ENCODE assay signal across 12 cellular contexts in genomic region chr3:55654123-55654787, GRCh38.
DNase-seq lines count a peak whose midpoint lies in the region; ATAC-seq and TF ChIP-seq lines count a peak whose summit lies in the region.
"Had no signal": no experiment of that assay in that cellular context is flagged by ENCODE, and none has a peak within 500 bp of the region (broad histone marks: within the 10 kb centered on the region; RNA-seq: fewer than 3 reads in every experiment).

No MANE protein-coding gene starts in this region.

- no peak overlapping the region for H3K56ac ChIP-seq in H9 (ENCODE audit: insufficient read length, low read depth, low read length)

- peak; percentile 90 for DNase-seq in GM12865 (ENCODE audit: low read depth)
- DNase-seq in Karpas-422: no peak
- DNase-seq in pons (ENCODE audit: low spot score): no peak
- DNase-seq in MV-4-11 (lab: John Stamatoyannopoulos, UW): no peak
- no peak for DNase-seq in H9
- DNase-seq: activated B cell treated with CpG ODN at 0.5 μM for 24 hours, OCI-M1, upper lobe of left lung had no signal

- no peaks in the 10 kb centered on the region for H3K23me2 ChIP-seq in H9 (ENCODE audit: insufficient read length, low read depth, low read length, poor library complexity, severe bottlenecking)

- H3K4me1 Mint-ChIP-seq in H9: peaks cover 34 to 39% of the 10 kb centered on the region in 2 experiments
- H3K4me1 Mint-ChIP-seq: activated B cell treated with CpG ODN at 0.5 μM for 24 hours had no signal

- H3K9me2 ChIP-seq in Karpas-422 (replicated peaks; ENCODE audit: insufficient read depth, low read length): no peaks in the 10 kb centered on the region

- H2BK120ac ChIP-seq in H9 (ENCODE audit: low read depth, low read length, poor library complexity, severe bottlenecking): no peak overlapping the region

- no peak overlapping the region for H3K9ac ChIP-seq in Karpas-422 (ENCODE audit: low read length)
- H3K9ac ChIP-seq in H9 (ENCODE audit: extremely low read depth, insufficient read length, low read length): no peak overlapping the region
- H3K9ac ChIP-seq: BLaER1 treated with 17β-estradiol and CSF1 and Interleukin-3, amounts not matched to agents 10 nM and 100 nM had no signal

- H3K27ac ChIP-seq in Karpas-422 (ENCODE audit: low read length) (no peak overlapping the region), H9 (ENCODE audit: insufficient read length, low read depth, low read length) (no peak overlapping the region)
- H3K27ac ChIP-seq: BLaER1 treated with 17β-estradiol and CSF1 and Interleukin-3, amounts not matched to agents 10 nM and 100 nM; upper lobe of left lung had no signal

- no peak overlapping the region for H3K27ac Mint-ChIP-seq in H9
- H3K27ac Mint-ChIP-seq: activated B cell treated with CpG ODN at 0.5 μM for 24 hours had no signal

- H3K9me3 ChIP-seq in Karpas-422 (ENCODE audit: low read length) (no peaks in the 10 kb centered on the region), H9 (ENCODE audit: control insufficient read depth, low read depth, low read length) (no peaks in the 10 kb centered on the region)
- H3K9me3 ChIP-seq: BLaER1 treated with 17β-estradiol and CSF1 and Interleukin-3, amounts not matched to agents 10 nM and 100 nM; upper lobe of left lung had no signal

- no peak overlapping the region for H4K8ac ChIP-seq in H9 (replicated peaks; ENCODE audit: insufficient read length, low read depth, low read length)

- no peak overlapping the region for H3K4me3 Mint-ChIP-seq in H9
- H3K4me3 Mint-ChIP-seq: activated B cell treated with CpG ODN at 0.5 μM for 24 hours had no signal

- no peak for TF ChIP-seq CTCF in GM12865 (IDR thresholded peaks at IDR 0.05; ENCODE audit: insufficient read depth, low read depth, low read length, missing control alignments)
- no peak; the same call in 2 of the 3 replicates for TF ChIP-seq CTCF in H9 (conservative IDR thresholded peaks at IDR 0.05)

- H3K4me2 ChIP-seq in Karpas-422 (ENCODE audit: low read depth, low read length, poor library complexity, severe bottlenecking) (no peak overlapping the region), H9 (ENCODE audit: insufficient read depth, insufficient read length, low read length) (no peak overlapping the region)
- H3K4me2 ChIP-seq: BLaER1 treated with 17β-estradiol and CSF1 and Interleukin-3, amounts not matched to agents 10 nM and 100 nM had no signal

- H4K5ac ChIP-seq in H9 (ENCODE audit: insufficient read length, low read depth, low read length): no peak overlapping the region

- H2BK5ac ChIP-seq in H9 (ENCODE audit: insufficient read length, low read length): no peak overlapping the region

- no peak overlapping the region for H2AK5ac ChIP-seq in H9 (ENCODE audit: insufficient read length, low read length)

- no peak overlapping the region for H2BK20ac ChIP-seq in H9 (ENCODE audit: low read depth, low read length, poor library complexity, severe bottlenecking)

- no peak overlapping the region for H3K4me3 ChIP-seq in GM12865 (ENCODE audit: low read depth, low read length)
- H3K4me3 ChIP-seq in Karpas-422 (ENCODE audit: low read length): no peak overlapping the region
- H3K4me3 ChIP-seq: BLaER1 treated with 17β-estradiol and CSF1 and Interleukin-3, amounts not matched to agents 10 nM and 100 nM; upper lobe of left lung had no signal

- H3K36me3 Mint-ChIP-seq in H9 (ENCODE audit: insufficient read depth in 1 of 3, low read depth in 3 of 3): no peaks in the 10 kb centered on the region

- no CpG with 5 or more reads among the region's 7 CpGs for WGBS in H9 (ENCODE audit: extremely low coverage, insufficient read length, low lambda C conversion rate)

- H3K27me3 ChIP-seq in Karpas-422 (ENCODE audit: low read length) (no peaks in the 10 kb centered on the region), H9 (ENCODE audit: insufficient read depth, low read length) (no peaks in the 10 kb centered on the region)
- H3K27me3 ChIP-seq: BLaER1 treated with 17β-estradiol and CSF1 and Interleukin-3, amounts not matched to agents 10 nM and 100 nM; upper lobe of left lung had no signal

- no peaks in the 10 kb centered on the region for H3K36me3 ChIP-seq in Karpas-422 (ENCODE audit: insufficient read depth, low read length)
- H3K36me3 ChIP-seq: BLaER1 treated with 17β-estradiol and CSF1 and Interleukin-3, amounts not matched to agents 10 nM and 100 nM; upper lobe of left lung had no signal

- H4K20me1 ChIP-seq in Karpas-422 (ENCODE audit: insufficient read depth, low read depth, low read length) (no peaks in the 10 kb centered on the region), H9 (ENCODE audit: control insufficient read depth, insufficient read depth, insufficient read length) (no peaks in the 10 kb centered on the region)
- H4K20me1 ChIP-seq: BLaER1 treated with 17β-estradiol and CSF1 and Interleukin-3, amounts not matched to agents 10 nM and 100 nM had no signal

- H3K79me1 ChIP-seq in H9 (ENCODE audit: insufficient read depth, low read depth, low read length, poor library complexity, severe bottlenecking): no peaks in the 10 kb centered on the region

- H2BK12ac ChIP-seq in H9 (ENCODE audit: insufficient read length, low read depth, low read length): no peak overlapping the region

- H3K9me3 Mint-ChIP-seq in H9: no peaks in the 10 kb centered on the region
- H3K9me3 Mint-ChIP-seq: activated B cell treated with CpG ODN at 0.5 μM for 24 hours had no signal

- no peak overlapping the region for H3K23ac ChIP-seq in H9 (ENCODE audit: insufficient read length, low read depth, low read length)

- no peak overlapping the region for H2BK15ac ChIP-seq in H9 (ENCODE audit: low read depth, low read length)

- no peak overlapping the region for H3T11ph ChIP-seq in H9 (ENCODE audit: low read length)

- H3K4ac ChIP-seq in H9 (ENCODE audit: low read depth, low read length): no peak overlapping the region

- no peak overlapping the region for H3K14ac ChIP-seq in H9 (ENCODE audit: insufficient read depth, low read length)

- H3K18ac ChIP-seq in H9 (ENCODE audit: insufficient read length, low read depth, low read length): no peak overlapping the region

- ATAC-seq in GM19328 (IDR thresholded peaks at IDR 0.05; ENCODE audit: unreplicated experiment) (peak; percentile 91), HG02763 (IDR thresholded peaks at IDR 0.05; ENCODE audit: unreplicated experiment) (peak; percentile 86), HG03565 (IDR thresholded peaks at IDR 0.05; ENCODE audit: unreplicated experiment) (peak; percentile 93)

- H3K27me3 Mint-ChIP-seq in H9 (ENCODE audit: low read depth): peaks cover 6% of the 10 kb centered on the region
- H3K27me3 Mint-ChIP-seq: activated B cell treated with CpG ODN at 0.5 μM for 24 hours had no signal

- H3K79me2 ChIP-seq in Karpas-422 (ENCODE audit: low read length) (no peaks in the 10 kb centered on the region), H9 (ENCODE audit: insufficient read depth, low read length) (no peaks in the 10 kb centered on the region)

- no peak overlapping the region for H4K91ac ChIP-seq in H9 (ENCODE audit: insufficient read length, low read depth, low read length)

- H2AFZ ChIP-seq in Karpas-422 (ENCODE audit: low read length) (no peak overlapping the region), H9 (ENCODE audit: low read length) (no peak overlapping the region)

- H3K4me1 ChIP-seq in Karpas-422 (ENCODE audit: low read length) (peaks cover 9% of the 10 kb centered on the region), H9 (ENCODE audit: insufficient read depth, low read length) (peaks cover 7% of the 10 kb centered on the region; the same call in 1 of the 2 replicates)
- H3K4me1 ChIP-seq: BLaER1 treated with 17β-estradiol and CSF1 and Interleukin-3, amounts not matched to agents 10 nM and 100 nM; upper lobe of left lung had no signal
